ENCODE assay signal across 9 cellular contexts in the genomic region with DNA sequence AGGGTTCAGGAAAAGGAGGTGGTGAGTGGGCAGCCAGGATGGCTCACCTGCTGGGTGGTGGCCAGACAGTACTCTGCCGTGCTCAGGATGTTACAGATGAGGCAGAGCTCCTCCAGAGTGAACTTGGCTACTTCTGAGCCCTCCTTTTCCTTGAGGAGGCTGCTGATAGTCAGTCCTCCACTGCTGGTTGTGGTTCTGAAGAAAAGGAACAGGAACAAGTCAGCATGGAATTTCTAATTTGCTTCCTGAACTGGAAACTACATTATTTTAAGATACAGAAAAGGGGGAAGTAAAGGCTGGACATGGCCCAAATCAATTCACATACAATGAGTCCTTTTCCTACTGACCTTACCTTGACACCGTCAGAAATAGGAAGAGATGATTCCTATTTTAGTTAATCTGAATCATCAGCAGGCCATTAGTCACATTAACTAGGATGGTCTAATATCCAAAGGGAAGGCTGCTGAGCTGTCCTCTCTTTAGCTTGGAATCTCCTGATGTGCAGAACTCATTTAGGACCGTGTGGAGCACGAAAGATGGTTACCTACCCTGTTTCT.
DNase-seq lines count a peak whose midpoint lies in the region; ATAC-seq and TF ChIP-seq lines count a peak whose summit lies in the region.
"Had no signal": no experiment of that assay in that cellular context is flagged by ENCODE, and none has a peak within 500 bp of the region (broad histone marks: within the 10 kb centered on the region; RNA-seq: fewer than 3 reads in every experiment).

No MANE protein-coding gene starts in this region.

- intact Hi-C loops in breast epithelium (cut with DNase I; ENCODE audit: low total_unique reads), result no loop called here

- no peak for TF ChIP-seq POLR2A in breast epithelium (IDR thresholded peaks at IDR 0.05)

- no peaks in the 10 kb centered on the region for H3K27me3 ChIP-seq in breast epithelium
- no peaks in the 10 kb centered on the region for H3K27me3 ChIP-seq in subcutaneous abdominal adipose tissue (ENCODE audit: control insufficient read depth in 5 of 5, insufficient read depth in 4 of 5, low read length in 5 of 5)

- H3K4me3 ChIP-seq in breast epithelium (no peak overlapping the region), subcutaneous abdominal adipose tissue (ENCODE audit: low read depth in 1 of 5, low read length in 5 of 5) (no peak overlapping the region)

- H3K4me1 ChIP-seq in breast epithelium (no peaks in the 10 kb centered on the region), subcutaneous abdominal adipose tissue (ENCODE audit: control insufficient read depth in 5 of 5, insufficient read depth in 5 of 5, low read length in 5 of 5) (peaks cover 17 to 54% (median 27%) of the 10 kb centered on the region in 5 donors)

- peak overlapping the region in 4 of 5 donors; percentile 15 to 33 (median 24) for H3K9ac ChIP-seq in subcutaneous abdominal adipose tissue (ENCODE audit: low read length in 5 of 5)

- no peaks in the 10 kb centered on the region for H3K36me3 ChIP-seq in breast epithelium
- peaks cover 5 to 30% (median 27%) of the 10 kb centered on the region in 5 donors for H3K36me3 ChIP-seq in subcutaneous abdominal adipose tissue (ENCODE audit: control insufficient read depth in 5 of 5, insufficient read depth in 5 of 5, low read length in 5 of 5)

- H3K9me3 ChIP-seq in breast epithelium (no peaks in the 10 kb centered on the region), subcutaneous abdominal adipose tissue (ENCODE audit: control insufficient read depth in 5 of 5, low read length in 5 of 5) (no peaks in the 10 kb centered on the region)

- peak overlapping the region; percentile 34 to 65 for H3K27ac ChIP-seq in breast epithelium
- peak overlapping the region; percentile 88 for H3K27ac ChIP-seq in subcutaneous abdominal adipose tissue (ENCODE audit: low read depth, low read length)

- DNase-seq in M059J (ENCODE audit: low read depth) (peak; percentile 73), breast epithelium (ENCODE audit: low spot score in 2 of 2) (no peak), iris pigment epithelial cell (ENCODE audit: low read depth) (peak; percentile 44), COR-L47 (lab: John Stamatoyannopoulos, UW) (no peak), iPS-NIHi11 (ENCODE audit: low spot score) (no peak), mucosa of gallbladder (ENCODE audit: low spot score) (no peak)
- DNase-seq: amniotic stem cell had no signal

- no peak for ATAC-seq in HG03378 (IDR thresholded peaks at IDR 0.05; ENCODE audit: unreplicated experiment)

- TF ChIP-seq CTCF in breast epithelium (IDR thresholded peaks at IDR 0.05), result no peak

Comparison
In these comparisons a context has a peak if more than half of its experiments do, and no peak if none do; other contexts are left out.
1. DNase-seq: peak in M059J (single experiment) and iris pigment epithelial cell (single experiment); none in breast epithelium (0 of 2), COR-L47 (single experiment), iPS-NIHi11 (single experiment) and mucosa of gallbladder (single experiment).